In the genomic region with DNA sequence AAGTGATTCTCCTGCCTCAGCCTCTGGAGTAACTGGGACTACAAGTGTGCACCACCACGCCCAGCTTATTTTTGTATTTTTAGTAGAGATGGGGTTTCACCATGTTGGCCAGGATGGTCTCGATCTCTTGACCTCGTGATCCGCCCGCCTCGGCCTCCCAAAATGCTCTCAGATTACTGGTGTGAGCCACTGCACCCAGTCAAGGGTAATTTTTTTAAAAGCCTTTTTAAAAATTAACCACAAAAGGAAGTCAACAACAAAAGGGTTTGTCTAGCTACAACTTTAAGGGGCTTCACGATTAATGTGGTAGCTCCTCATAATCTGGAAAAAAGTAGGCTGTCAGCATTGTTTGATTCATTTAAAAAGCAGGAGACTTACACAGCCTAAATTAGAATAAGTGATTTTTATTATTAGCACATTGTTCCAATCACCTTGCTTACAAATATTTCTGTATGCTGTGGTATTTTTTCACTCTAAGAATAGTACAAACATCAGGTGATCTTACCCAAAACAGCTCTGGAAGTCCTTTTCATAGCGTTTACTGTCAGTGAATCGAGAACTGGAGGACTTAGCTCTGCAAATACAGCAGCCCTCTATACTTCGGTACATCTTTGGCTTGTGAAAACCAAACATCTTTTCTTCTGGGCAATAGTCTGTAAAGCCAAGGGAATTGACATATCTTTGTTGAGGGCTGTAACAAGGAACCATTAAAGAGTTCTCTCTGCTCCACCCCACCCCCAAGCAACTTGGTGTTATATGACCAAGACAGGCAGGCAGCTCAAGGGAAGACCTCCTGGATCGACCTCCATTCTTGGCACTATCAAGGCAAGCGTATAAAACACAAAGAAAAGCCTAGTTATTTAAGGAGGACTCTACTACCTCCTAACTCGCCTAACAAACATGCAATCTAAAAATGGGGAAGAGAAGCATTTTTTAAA, we compare ENCODE assay signal across 11 cellular contexts. TPM values are rescaled to one million over a fixed set of nuclear protein-coding genes. Genes with fewer than 3 reads are reported as not detected.
A peak's percentile ranks its signal among the peaks of the same experiment; 100 is the strongest.
DNase-seq lines count a peak whose midpoint lies in the region; ATAC-seq and TF ChIP-seq lines count a peak whose summit lies in the region.
"Had no signal": no experiment of that assay in that cellular context is flagged by ENCODE, and none has a peak within 500 bp of the region (broad histone marks: within the 10 kb centered on the region; RNA-seq: fewer than 3 reads in every experiment).

No MANE protein-coding gene starts in this region.

- no peak for TF ChIP-seq CTCF in GM06990 (IDR thresholded peaks at IDR 0.05; ENCODE audit: insufficient read depth, low read length, poor library complexity, severe bottlenecking)

- no peaks in the 10 kb centered on the region for H3K27me3 ChIP-seq in GM06990 (replicated peaks; ENCODE audit: control insufficient read depth, insufficient read depth, low read length)
- H3K27me3 ChIP-seq: heart right ventricle had no signal

- DNase-seq in GM06990 (ENCODE audit: extremely low read depth, insufficient read length): no peak
- no peak for DNase-seq in activated naive CD8-positive, alpha-beta T cell treated with anti-CD3 and anti-CD28 coated beads for 36 hours
- no peak for DNase-seq in cardiac septum (ENCODE audit: low spot score)
- DNase-seq in stimulated activated CD8-positive, alpha-beta memory T cell treated with anti-CD3 and anti-CD28 coated beads, Interleukin-4, amount 100 ng/mL, for 48 hours: no peak
- no peak for DNase-seq in hepatic stellate cell (ENCODE audit: low spot score)
- DNase-seq in activated naive CD4-positive, alpha-beta T cell treated with anti-CD3 and anti-CD28 coated beads, Interleukin-2, amount 50 U/mL, for 16 hours: no peak
- DNase-seq: heart right ventricle, midbrain, NCI-H1105 had no signal

- H3K4me3 ChIP-seq in GM06990 (replicated peaks; ENCODE audit: low read depth, low read length): peak overlapping the region; percentile 32
- H3K4me3 ChIP-seq: heart right ventricle had no signal

- H3K27me3 Mint-ChIP-seq in activated naive CD8-positive, alpha-beta T cell treated with anti-CD3 and anti-CD28 coated beads for 36 hours: no peaks in the 10 kb centered on the region

- intact Hi-C loops in cardiac septum (cut with DNase I): no loop called here

- H3K4me1 Mint-ChIP-seq in activated naive CD8-positive, alpha-beta T cell treated with anti-CD3 and anti-CD28 coated beads for 36 hours: peaks cover 30% of the 10 kb centered on the region

- peak; percentile 65 for ATAC-seq in GM19324 (IDR thresholded peaks at IDR 0.05; ENCODE audit: low FRiP score, unreplicated experiment)
- peak; percentile 37 for ATAC-seq in HG03025 (IDR thresholded peaks at IDR 0.05; ENCODE audit: low FRiP score, unreplicated experiment)
- ATAC-seq: heart right ventricle had no signal

- H3K4me3 Mint-ChIP-seq in activated naive CD8-positive, alpha-beta T cell treated with anti-CD3 and anti-CD28 coated beads for 36 hours: no peak overlapping the region

- H3K9me3 Mint-ChIP-seq in activated naive CD8-positive, alpha-beta T cell treated with anti-CD3 and anti-CD28 coated beads for 36 hours: no peaks in the 10 kb centered on the region

- peaks cover 4% of the 10 kb centered on the region for H3K36me3 ChIP-seq in GM06990 (ENCODE audit: control insufficient read depth, insufficient read depth, low read length)

- H3K36me3 Mint-ChIP-seq in activated naive CD8-positive, alpha-beta T cell treated with anti-CD3 and anti-CD28 coated beads for 36 hours: peaks cover 55% of the 10 kb centered on the region

- peak overlapping the region; percentile 45 for H3K27ac Mint-ChIP-seq in activated naive CD8-positive, alpha-beta T cell treated with anti-CD3 and anti-CD28 coated beads for 36 hours

RNA-seq across cellular contexts. Expression of gene SINHCAF, which starts 28.1 kb away (rescaled TPM):
- 100 to 1,000 TPM; 159 to 160 TPM for total RNA-seq in activated naive CD8-positive, alpha-beta T cell treated with anti-CD3 and anti-CD28 coated beads for 36 hours
- 10.3 TPM for total RNA-seq in cardiac septum

Comparison
In these comparisons a context has a peak if more than half of its experiments do, and no peak if none do; other contexts are left out.
1. RNA of gene SINHCAF, which starts 28.1 kb away (total RNA-seq): 159 to 160 TPM in activated naive CD8-positive, alpha-beta T cell treated with anti-CD3 and anti-CD28 coated beads for 36 hours; 10.3 TPM in cardiac septum (single experiment); every median in the first group is over 10 times any median in the second.